In genomic region chr18:10522574-10522973, GRCh38 we compare ENCODE assay signal across 17 cellular contexts. TPM values are rescaled to one million over a fixed set of nuclear protein-coding genes. Genes with fewer than 3 reads are reported as not detected.
A peak's percentile ranks its signal among the peaks of the same experiment; 100 is the strongest.
DNase-seq lines count a peak whose midpoint lies in the region; ATAC-seq lines count a peak whose summit lies in the region.
"Had no signal": no experiment of that assay in that cellular context is flagged by ENCODE, and none has a peak within 500 bp of the region (broad histone marks: within the 10 kb centered on the region; RNA-seq: fewer than 3 reads in every experiment).

No MANE protein-coding gene starts in this region.

- H3K9ac ChIP-seq in neuronal stem cell (ENCODE audit: low read depth, low read length, poor library complexity): no peak overlapping the region
- H3K9ac ChIP-seq: BLaER1 had no signal

- no peak overlapping the region for H4K91ac ChIP-seq in neuronal stem cell (ENCODE audit: low read depth, low read length, poor library complexity)

- peaks cover 2 to 6% of the 10 kb centered on the region in 2 donors for H3K4me1 ChIP-seq in neuronal stem cell (ENCODE audit: control insufficient read depth in 2 of 2, insufficient read depth in 1 of 2, low read depth in 1 of 2, low read length in 2 of 2)

- no peak overlapping the region for H3K4me3 ChIP-seq in neuronal stem cell (ENCODE audit: low read length in 2 of 2)
- H3K4me3 ChIP-seq: BLaER1, GM12878, GM23338 had no signal

- H3K36me3 ChIP-seq in neuronal stem cell (replicated peaks in 1 of 2; ENCODE audit: control insufficient read depth in 2 of 2, insufficient read depth in 2 of 2, low read length in 2 of 2): no peaks in the 10 kb centered on the region
- H3K36me3 ChIP-seq: BLaER1 had no signal

- no peak overlapping the region for H2BK15ac ChIP-seq in neuronal stem cell (ENCODE audit: low read length)

- peak overlapping the region; percentile 28 for H2AFZ ChIP-seq in neuronal stem cell (ENCODE audit: low read length)

- H3K36me3 Mint-ChIP-seq in dendritic cell treated with granulocyte-macrophage colony-stimulating factor and Interleukin-4, amounts not matched to agents 40 ng/mL and 50 ng/mL, for 4 days (ENCODE audit: low read depth): peaks cover 12% of the 10 kb centered on the region

- H3K9me3 ChIP-seq in neuronal stem cell (replicated peaks in 1 of 2; ENCODE audit: control insufficient read depth in 2 of 2, insufficient read depth in 1 of 2, low read depth in 1 of 2, low read length in 2 of 2): no peaks in the 10 kb centered on the region
- H3K9me3 ChIP-seq: BLaER1 had no signal

- no peak overlapping the region for H3K4me3 Mint-ChIP-seq in dendritic cell treated with granulocyte-macrophage colony-stimulating factor and Interleukin-4, amounts not matched to agents 40 ng/mL and 50 ng/mL, for 4 days
- H3K4me3 Mint-ChIP-seq: CD14-positive monocyte, GM23338, HFFc6 had no signal

- no peak overlapping the region for H3K14ac ChIP-seq in neuronal stem cell (ENCODE audit: low read length)

- no peak overlapping the region for H4K8ac ChIP-seq in neuronal stem cell (ENCODE audit: low read depth, low read length)

- peaks cover 3% of the 10 kb centered on the region for H3K9me3 Mint-ChIP-seq in dendritic cell treated with granulocyte-macrophage colony-stimulating factor and Interleukin-4, amounts not matched to agents 40 ng/mL and 50 ng/mL, for 4 days
- H3K9me3 Mint-ChIP-seq: GM23338 had no signal

- peaks cover 36% of the 10 kb centered on the region for H3K4me1 Mint-ChIP-seq in dendritic cell treated with granulocyte-macrophage colony-stimulating factor and Interleukin-4, amounts not matched to agents 40 ng/mL and 50 ng/mL, for 4 days (ENCODE audit: low read depth)

- H3K27ac Mint-ChIP-seq in dendritic cell treated with granulocyte-macrophage colony-stimulating factor and Interleukin-4, amounts not matched to agents 40 ng/mL and 50 ng/mL, for 4 days: peak overlapping the region; percentile 1
- H3K27ac Mint-ChIP-seq: CD14-positive monocyte, GM23338, HFFc6 had no signal

- H3K27ac ChIP-seq in neuronal stem cell (replicated peaks; ENCODE audit: low read length): no peak overlapping the region
- H3K27ac ChIP-seq: BLaER1, HL-60 had no signal

- H3K4ac ChIP-seq in neuronal stem cell (ENCODE audit: low read length): no peak overlapping the region

- no peak overlapping the region for H2AK5ac ChIP-seq in neuronal stem cell (ENCODE audit: low read depth, low read length)

- H3K79me1 ChIP-seq in neuronal stem cell (ENCODE audit: low read depth, low read length): peaks cover 5% of the 10 kb centered on the region

- no peak for ATAC-seq in GM19351 (IDR thresholded peaks at IDR 0.05; ENCODE audit: unreplicated experiment)
- no peak for ATAC-seq in GM18519 (IDR thresholded peaks at IDR 0.05; ENCODE audit: low FRiP score, unreplicated experiment)
- ATAC-seq: GM12878, GM23338, HCT116 had no signal

- WGBS in neuronal stem cell (ENCODE audit: extremely low coverage in 2 of 2, insufficient read length in 2 of 2, insufficient replicate concordance in 1 of 2), 2 donors: no CpG with 5 or more reads among the region's 2 CpGs

- no peak overlapping the region for H2BK12ac ChIP-seq in neuronal stem cell (ENCODE audit: low read length)

- DNase-seq in NCI-H69 (lab: John Stamatoyannopoulos, UW) (peak; percentile 39), neuronal stem cell (ENCODE audit: low spot score) (no peak), foreskin melanocyte (no peak), posterior cingulate gyrus (no peak)
- DNase-seq: 8988T, DMS153, DMS79, HFFc6 had no signal

- intact Hi-C loops in dendritic cell treated with granulocyte-macrophage colony-stimulating factor and Interleukin-4, amounts not matched to agents 40 ng/mL and 50 ng/mL, for 4 days (cut with micrococcal nuclease): loop anchor here (10.0 kb wide), 2 partner anchors 808 to 908 kb away; partner anchors contain the start of gene PPP4R1
- intact Hi-C loops in posterior cingulate gyrus (cut with DNase I): no loop called here

- H3K27me3 ChIP-seq in neuronal stem cell (ENCODE audit: control insufficient read depth in 3 of 3, insufficient read depth in 3 of 3, low read depth in 1 of 3, low read length in 3 of 3): no peaks in the 10 kb centered on the region
- H3K27me3 ChIP-seq: BLaER1 had no signal

- no peak overlapping the region for H3K23ac ChIP-seq in neuronal stem cell (ENCODE audit: low read depth, low read length, poor library complexity)

- no peak overlapping the region for H2BK5ac ChIP-seq in neuronal stem cell (ENCODE audit: low read length)

- H3K18ac ChIP-seq in neuronal stem cell (ENCODE audit: low read length): no peak overlapping the region

- no peak overlapping the region for H2BK120ac ChIP-seq in neuronal stem cell (ENCODE audit: low read depth, low read length)

- H3K4me2 ChIP-seq in neuronal stem cell (ENCODE audit: insufficient read depth, low read length, poor library complexity, severe bottlenecking): no peak overlapping the region
- H3K4me2 ChIP-seq: BLaER1, GM23338 had no signal

- H3K27me3 Mint-ChIP-seq in dendritic cell treated with granulocyte-macrophage colony-stimulating factor and Interleukin-4, amounts not matched to agents 40 ng/mL and 50 ng/mL, for 4 days: peaks cover 2% of the 10 kb centered on the region

RNA-seq across cellular contexts. Expression of gene NAPG, which starts 3.3 kb away (rescaled TPM):
- 13.8 TPM for polyA plus RNA-seq in neuronal stem cell (2013, experiment 1 of 2)
- polyA plus RNA-seq in neuronal stem cell (2013, experiment 2 of 2): 14.8 TPM
